Comparison of ENCODE assay signal across 1 cellular context in genomic region chr17:4666296-4666695, GRCh38.
TF ChIP-seq lines count a peak whose summit lies in the region.

No MANE protein-coding gene starts in this region.

TF ChIP-seq in SK-N-SH, 30 proteins besides CTCF, POLR2A, EP300 and RAD21 (continued from another document):
- TF ChIP-seq ZBTB33 (IDR thresholded peaks at IDR 0.05; ENCODE audit: borderline replicate concordance, low read depth) (no peak), JUND (IDR thresholded peaks at IDR 0.05) (no peak), NRF1 (IDR thresholded peaks at IDR 0.05; ENCODE audit: low read depth, low read length) (no peak)
- TF ChIP-seq, protein P1, sequence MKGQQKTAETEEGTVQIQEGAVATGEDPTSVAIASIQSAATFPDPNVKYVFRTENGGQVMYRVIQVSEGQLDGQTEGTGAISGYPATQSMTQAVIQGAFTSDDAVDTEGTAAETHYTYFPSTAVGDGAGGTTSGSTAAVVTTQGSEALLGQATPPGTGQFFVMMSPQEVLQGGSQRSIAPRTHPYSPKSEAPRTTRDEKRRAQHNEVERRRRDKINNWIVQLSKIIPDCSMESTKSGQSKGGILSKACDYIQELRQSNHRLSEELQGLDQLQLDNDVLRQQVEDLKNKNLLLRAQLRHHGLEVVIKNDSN (IDR thresholded peaks at IDR 0.05; ENCODE audit: borderline replicate concordance, low read depth), result no peak
- TF ChIP-seq, protein P2, sequence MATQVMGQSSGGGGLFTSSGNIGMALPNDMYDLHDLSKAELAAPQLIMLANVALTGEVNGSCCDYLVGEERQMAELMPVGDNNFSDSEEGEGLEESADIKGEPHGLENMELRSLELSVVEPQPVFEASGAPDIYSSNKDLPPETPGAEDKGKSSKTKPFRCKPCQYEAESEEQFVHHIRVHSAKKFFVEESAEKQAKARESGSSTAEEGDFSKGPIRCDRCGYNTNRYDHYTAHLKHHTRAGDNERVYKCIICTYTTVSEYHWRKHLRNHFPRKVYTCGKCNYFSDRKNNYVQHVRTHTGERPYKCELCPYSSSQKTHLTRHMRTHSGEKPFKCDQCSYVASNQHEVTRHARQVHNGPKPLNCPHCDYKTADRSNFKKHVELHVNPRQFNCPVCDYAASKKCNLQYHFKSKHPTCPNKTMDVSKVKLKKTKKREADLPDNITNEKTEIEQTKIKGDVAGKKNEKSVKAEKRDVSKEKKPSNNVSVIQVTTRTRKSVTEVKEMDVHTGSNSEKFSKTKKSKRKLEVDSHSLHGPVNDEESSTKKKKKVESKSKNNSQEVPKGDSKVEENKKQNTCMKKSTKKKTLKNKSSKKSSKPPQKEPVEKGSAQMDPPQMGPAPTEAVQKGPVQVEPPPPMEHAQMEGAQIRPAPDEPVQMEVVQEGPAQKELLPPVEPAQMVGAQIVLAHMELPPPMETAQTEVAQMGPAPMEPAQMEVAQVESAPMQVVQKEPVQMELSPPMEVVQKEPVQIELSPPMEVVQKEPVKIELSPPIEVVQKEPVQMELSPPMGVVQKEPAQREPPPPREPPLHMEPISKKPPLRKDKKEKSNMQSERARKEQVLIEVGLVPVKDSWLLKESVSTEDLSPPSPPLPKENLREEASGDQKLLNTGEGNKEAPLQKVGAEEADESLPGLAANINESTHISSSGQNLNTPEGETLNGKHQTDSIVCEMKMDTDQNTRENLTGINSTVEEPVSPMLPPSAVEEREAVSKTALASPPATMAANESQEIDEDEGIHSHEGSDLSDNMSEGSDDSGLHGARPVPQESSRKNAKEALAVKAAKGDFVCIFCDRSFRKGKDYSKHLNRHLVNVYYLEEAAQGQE (IDR thresholded peaks at IDR 0.05; ENCODE audit: low read depth, low read length), result no peak
